Comparison of ENCODE assay signal across 14 cellular contexts in the genomic region with DNA sequence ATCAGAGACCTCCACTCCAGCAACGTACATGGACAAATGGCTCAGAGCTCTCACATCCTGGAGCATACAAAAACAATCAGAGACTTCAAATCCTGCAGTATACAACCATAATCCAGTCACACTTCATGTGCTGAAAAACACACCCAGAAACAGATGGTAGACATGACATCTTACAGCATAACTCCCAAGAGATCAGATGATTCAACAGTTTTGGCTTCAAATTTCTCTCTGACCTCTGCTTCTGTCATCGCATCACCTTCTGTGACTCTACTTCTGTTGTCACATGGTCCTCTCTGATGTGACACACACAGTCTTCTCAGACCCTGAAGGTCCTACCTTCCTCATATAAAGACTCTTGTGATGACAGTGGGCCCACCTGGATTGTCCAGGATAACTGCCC. TPM values are rescaled to one million over a fixed set of nuclear protein-coding genes. Genes with fewer than 3 reads are reported as not detected.
DNase-seq lines count a peak whose midpoint lies in the region; ATAC-seq and TF ChIP-seq lines count a peak whose summit lies in the region.
"Had no signal": no experiment of that assay in that cellular context is flagged by ENCODE, and none has a peak within 500 bp of the region (broad histone marks: within the 10 kb centered on the region; RNA-seq: fewer than 3 reads in every experiment).

No MANE protein-coding gene starts in this region.

- H3K4me3 Mint-ChIP-seq in activated T-cell treated with anti-CD3 and anti-CD28 coated beads, Interleukin-2, amount 50 U/mL, for 4 hours = peak overlapping the region; percentile 63
- H3K4me3 Mint-ChIP-seq in central memory CD8-positive, alpha-beta T cell = peak overlapping the region; percentile 61
- no peak overlapping the region for H3K4me3 Mint-ChIP-seq in nephron

- H3K9me3 Mint-ChIP-seq in activated T-cell treated with anti-CD3 and anti-CD28 coated beads, Interleukin-2, amount 50 U/mL, for 4 hours = no peaks in the 10 kb centered on the region
- peaks cover 5% of the 10 kb centered on the region for H3K9me3 Mint-ChIP-seq in central memory CD8-positive, alpha-beta T cell
- peaks cover 6% of the 10 kb centered on the region for H3K9me3 Mint-ChIP-seq in nephron

- H3K27ac Mint-ChIP-seq in central memory CD8-positive, alpha-beta T cell (ENCODE audit: low read depth) = peak overlapping the region; percentile 90
- H3K27ac Mint-ChIP-seq in nephron = peak overlapping the region in 2 of 3 experiments; percentile 1 to 3

- peaks cover 82% of the 10 kb centered on the region for H3K4me1 Mint-ChIP-seq in activated T-cell treated with anti-CD3 and anti-CD28 coated beads, Interleukin-2, amount 50 U/mL, for 4 hours (ENCODE audit: low read depth)
- peaks cover 84% of the 10 kb centered on the region for H3K4me1 Mint-ChIP-seq in central memory CD8-positive, alpha-beta T cell
- peaks cover 17% of the 10 kb centered on the region for H3K4me1 Mint-ChIP-seq in nephron

- DNase-seq in activated T-cell treated with anti-CD3 and anti-CD28 coated beads, Interleukin-2, amount 50 U/mL, for 4 hours = no peak
- DNase-seq in activated T-cell treated with anti-CD3 and anti-CD28 coated beads, Interleukin-2, amount 50 U/mL, for 1 hour = no peak
- peak; percentile 22 for DNase-seq in NCI-H69 (lab: John Stamatoyannopoulos, UW)
- no peak for DNase-seq in central memory CD8-positive, alpha-beta T cell (ENCODE audit: low spot score in 2 of 2)
- no peak for DNase-seq in NCI-H1694 treated with DMSO at 0.1 percent for 48 hours (lab: John Stamatoyannopoulos, UW)
- DNase-seq in SKM-1 treated with dmso at 0.1 percent for 144 hours (lab: John Stamatoyannopoulos, UW; ENCODE audit: unreplicated experiment) = no peak
- no peak for DNase-seq in GM13976 (ENCODE audit: low spot score)
- DNase-seq: activated CD4-positive, alpha-beta T cell treated with anti-CD3 and anti-CD28 coated beads for 4 hours; islet precursor cell; NCI-H1092 treated with DMSO at 0.1 percent for 48 hours had no signal

- TF ChIP-seq CTCF in nephron (IDR thresholded peaks at IDR 0.05; ENCODE audit: unreplicated experiment in 3 of 3) = no peak
- no peak for TF ChIP-seq CTCF in GM13976 (IDR thresholded peaks at IDR 0.05; ENCODE audit: borderline replicate concordance, control extremely low read depth, extremely low read depth, insufficient read depth, missing control alignments)

- in situ Hi-C loops in GM13976 (cut with MboI; ENCODE audit: low sequenced_read_pairs, unreplicated experiment) = no loop called here

- peak; percentile 20 to 45 for ATAC-seq in activated T-cell treated with anti-CD3 and anti-CD28 coated beads, Interleukin-2, amount 50 U/mL, for 4 hours
- no peak for ATAC-seq in central memory CD8-positive, alpha-beta T cell (replicated peaks; ENCODE audit: extremely low read depth, poor library complexity, severe bottlenecking)

- H3K27me3 Mint-ChIP-seq in activated T-cell treated with anti-CD3 and anti-CD28 coated beads, Interleukin-2, amount 50 U/mL, for 4 hours (ENCODE audit: low read depth) = no peaks in the 10 kb centered on the region
- H3K27me3 Mint-ChIP-seq in central memory CD8-positive, alpha-beta T cell = no peaks in the 10 kb centered on the region
- no peaks in the 10 kb centered on the region for H3K27me3 Mint-ChIP-seq in nephron (ENCODE audit: low read depth)

- no peaks in the 10 kb centered on the region for H3K36me3 Mint-ChIP-seq in activated T-cell treated with anti-CD3 and anti-CD28 coated beads, Interleukin-2, amount 50 U/mL, for 4 hours (ENCODE audit: insufficient read depth)
- peaks cover 24% of the 10 kb centered on the region for H3K36me3 Mint-ChIP-seq in central memory CD8-positive, alpha-beta T cell (ENCODE audit: insufficient read depth)
- no peaks in the 10 kb centered on the region for H3K36me3 Mint-ChIP-seq in nephron (ENCODE audit: low read depth)

RNA-seq across cellular contexts. Expression of a gene that starts 18.5 kb away (rescaled TPM):
- 10 to 100 TPM; 21.2 to 25.5 (median 23.2) TPM for total RNA-seq in activated T-cell treated with anti-CD3 and anti-CD28 coated beads, Interleukin-2, amount 50 U/mL, for 4 hours

RNA-seq across cellular contexts. Expression of a gene that starts 31.5 kb away (rescaled TPM):
- total RNA-seq in activated T-cell treated with anti-CD3 and anti-CD28 coated beads, Interleukin-2, amount 50 U/mL, for 4 hours = 10 to 100 TPM; 83.3 to 86.5 (median 86.2) TPM
- total RNA-seq: epithelial cell of proximal tubule had no signal

RNA-seq across cellular contexts. Expression of a gene that starts 46.5 kb away (rescaled TPM):
- not detected for total RNA-seq in activated T-cell treated with anti-CD3 and anti-CD28 coated beads, Interleukin-2, amount 50 U/mL, for 4 hours
- total RNA-seq: ascending aorta, epithelial cell of proximal tubule, ureter had no signal

Comparison
In these comparisons a context has a peak if more than half of its experiments do, and no peak if none do; other contexts are left out.
1. H3K4me3 Mint-ChIP-seq: peak in activated T-cell treated with anti-CD3 and anti-CD28 coated beads, Interleukin-2, amount 50 U/mL, for 4 hours (single experiment) and central memory CD8-positive, alpha-beta T cell (single experiment); none in nephron (0 of 3).